ENCODE assay signal across 1 cellular context in genomic region chr11:33182246-33182878, GRCh38.
TF ChIP-seq lines count a peak whose summit lies in the region.

No MANE protein-coding gene starts in this region.

TF ChIP-seq in HepG2, 621 proteins besides CTCF, POLR2A, EP300 and RAD21 (continued from another document):
- TF ChIP-seq ZNF142 (CRISPR knock-in tag; IDR thresholded peaks at IDR 0.05) (no peak), NR2F2 (IDR thresholded peaks at IDR 0.05; ENCODE audit: borderline replicate concordance, low read depth) (0 out of 2 replicates have a peak, but pooled peaks have one; percentile 42), GATAD2A (CRISPR knock-in tag; IDR thresholded peaks at IDR 0.05) (peak; percentile 29; the same call in 1 of the 2 replicates), NR2F6 (IDR thresholded peaks at IDR 0.05) (peak; percentile 59; the same call in 1 of the 2 replicates), NR2F6 (CRISPR knock-in tag; IDR thresholded peaks at IDR 0.05) (no peak), HNF4A (CRISPR knock-in tag; IDR thresholded peaks at IDR 0.05) (peak; percentile 64), ARID5B (CRISPR knock-in tag; IDR thresholded peaks at IDR 0.05) (peak; percentile 34; the same call in 1 of the 2 replicates), ZNF83 (CRISPR knock-in tag; IDR thresholded peaks at IDR 0.05; ENCODE audit: borderline replicate concordance) (no peak), KIAA2018 (CRISPR knock-in tag; IDR thresholded peaks at IDR 0.05; ENCODE audit: borderline replicate concordance) (no peak), CEBPG (CRISPR knock-in tag; IDR thresholded peaks at IDR 0.05) (no peak), HNF4G (IDR thresholded peaks at IDR 0.05; ENCODE audit: borderline replicate concordance, low read depth, low read length) (0 out of 2 replicates have a peak, but pooled peaks have one; percentile 16), HNF4G (CRISPR knock-in tag; IDR thresholded peaks at IDR 0.05; ENCODE audit: borderline replicate concordance, low read depth) (no peak), ZMYM4 (CRISPR knock-in tag; IDR thresholded peaks at IDR 0.05) (peak; percentile 24; the same call in 1 of the 2 replicates), HBP1 (CRISPR knock-in tag; IDR thresholded peaks at IDR 0.05; ENCODE audit: low read depth) (no peak), MIXL1 (CRISPR knock-in tag; IDR thresholded peaks at IDR 0.05) (no peak), RNF219 (CRISPR knock-in tag; IDR thresholded peaks at IDR 0.05) (no peak), FOXA3 (CRISPR knock-in tag; IDR thresholded peaks at IDR 0.05) (0 out of 2 replicates have a peak, but pooled peaks have one; percentile 12), ZNF256 (CRISPR knock-in tag; conservative IDR thresholded peaks at IDR 0.05) (0 out of 2 replicates have a peak, but pooled peaks have one; percentile 27), ZNF652 (CRISPR knock-in tag; IDR thresholded peaks at IDR 0.05; ENCODE audit: borderline replicate concordance, low read depth) (peak; percentile 84), TFDP1 (CRISPR knock-in tag; IDR thresholded peaks at IDR 0.05; ENCODE audit: borderline replicate concordance) (no peak), CHD2 (IDR thresholded peaks at IDR 0.05; ENCODE audit: low read depth, low read length) (no peak), ESRRA (CRISPR knock-in tag; IDR thresholded peaks at IDR 0.05; ENCODE audit: low read depth) (no peak), SOX6 (IDR thresholded peaks at IDR 0.05) (no peak), SOX6 (CRISPR knock-in tag; IDR thresholded peaks at IDR 0.05) (peak; percentile 22; the same call in 1 of the 2 replicates), ZGPAT (CRISPR knock-in tag; IDR thresholded peaks at IDR 0.05) (peak; percentile 26; the same call in 1 of the 2 replicates)
TF ChIP-seq in HepG2: peak in this region for 16.
